7 cellular contexts compared by ENCODE assay signal in genomic region chr3:98725352-98725751, GRCh38. TPM values are rescaled to one million over a fixed set of nuclear protein-coding genes. Genes with fewer than 3 reads are reported as not detected.
"Had no signal": no experiment of that assay in that cellular context is flagged by ENCODE, and none has a peak within 500 bp of the region (broad histone marks: within the 10 kb centered on the region; RNA-seq: fewer than 3 reads in every experiment).

No MANE protein-coding gene starts in this region.

- H3K27ac ChIP-seq: HL-60, KMS-11 had no signal

- H3K4me1 Mint-ChIP-seq: IgD-negative memory B cell had no signal

- DNase-seq: Karpas-422, KBM-7, KG1 had no signal

- H3K4me3 Mint-ChIP-seq: IgD-negative memory B cell had no signal

- H3K27ac Mint-ChIP-seq: IgD-negative memory B cell had no signal

- FAIRE-seq: HTR-8/SVneo had no signal

- H3K4me2 ChIP-seq: KMS-11 had no signal

- H3K9ac ChIP-seq: KMS-11 had no signal

- H3K36me3 Mint-ChIP-seq: IgD-negative memory B cell had no signal

RNA-seq across cellular contexts. Expression of gene ST3GAL6, which starts 37.8 kb away (rescaled TPM):
- polyA plus RNA-seq: IgD-negative memory B cell had no signal
